In the genomic region with DNA sequence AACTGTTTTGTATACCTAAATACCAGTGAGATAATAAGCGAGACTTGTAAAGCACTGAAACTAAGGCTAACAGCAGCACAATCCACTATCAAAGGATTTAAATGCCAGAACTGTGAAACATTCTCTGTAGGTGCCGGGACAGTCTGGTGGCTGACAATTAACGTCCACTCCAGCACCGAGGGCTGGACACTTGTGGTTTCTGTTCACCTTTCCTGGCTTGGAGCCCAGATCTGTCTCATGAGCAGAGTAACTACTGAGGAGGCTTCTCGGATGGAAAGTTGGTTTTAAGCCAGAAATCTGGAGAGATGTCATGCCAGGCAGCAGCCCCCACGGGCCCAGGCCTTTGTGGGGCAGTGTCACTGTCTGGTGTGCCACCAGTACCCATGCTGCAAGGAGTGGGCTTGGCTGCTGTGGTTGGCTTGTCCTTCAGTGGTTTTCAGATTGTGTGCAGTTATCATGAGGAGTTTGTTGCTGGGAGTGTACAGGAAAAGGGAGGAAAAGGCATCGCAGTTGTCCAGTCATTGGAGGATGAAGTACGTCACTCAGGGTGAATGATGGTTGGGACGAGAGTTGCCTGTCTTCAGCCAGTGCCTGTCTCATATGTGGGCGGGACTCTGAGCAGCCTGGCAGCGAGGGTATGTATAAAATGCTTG, we compare ENCODE assay signal across 10 cellular contexts. TPM values are rescaled to one million over a fixed set of nuclear protein-coding genes. Genes with fewer than 3 reads are reported as not detected.
DNase-seq lines count a peak whose midpoint lies in the region; ATAC-seq, FAIRE-seq and TF ChIP-seq lines count a peak whose summit lies in the region.
"Had no signal": no experiment of that assay in that cellular context is flagged by ENCODE, and none has a peak within 500 bp of the region (broad histone marks: within the 10 kb centered on the region; RNA-seq: fewer than 3 reads in every experiment).

No MANE protein-coding gene starts in this region.

- peaks cover 3% of the 10 kb centered on the region for H3K9me1 ChIP-seq in K562 (ENCODE audit: control insufficient read depth, insufficient read depth, low read length)

- no peaks in the 10 kb centered on the region; the same call in 1 of the 2 replicates for H4K20me1 ChIP-seq in K562 (replicated peaks; ENCODE audit: control insufficient read depth, insufficient read depth, low read length)
- H4K20me1 ChIP-seq in HepG2 (ENCODE audit: insufficient read depth, low read length) = no peaks in the 10 kb centered on the region; the same call in 1 of the 2 replicates

- H3K79me2 ChIP-seq in K562 (ENCODE audit: control insufficient read depth, insufficient read depth, low read length) (no peaks in the 10 kb centered on the region), HepG2 (ENCODE audit: insufficient read depth, low read length) (no peaks in the 10 kb centered on the region)

- FAIRE-seq in K562 (lab: Jason Lieb, UNC) = peak; percentile 75
- FAIRE-seq in HepG2 (lab: Jason Lieb, UNC) = no peak
- FAIRE-seq: kidney had no signal

- H3K27me3 ChIP-seq in K562 (ENCODE audit: control insufficient read depth in 2 of 2, insufficient read depth in 2 of 2, low read length in 2 of 2) = no peaks in the 10 kb centered on the region
- H3K27me3 ChIP-seq in HepG2 (ENCODE audit: control insufficient read depth in 1 of 2, insufficient read depth in 2 of 2, low read length in 2 of 2) = no peaks in the 10 kb centered on the region

- peak; percentile 29 for DNase-seq in COR-L47 (lab: John Stamatoyannopoulos, UW)
- DNase-seq in NCI-H1105 (lab: John Stamatoyannopoulos, UW) = peak; percentile 64
- DNase-seq in K562 (ENCODE audit: extremely low read depth in 1 of 4, low spot score in 3 of 4) = peak in 1 of 4 experiments; percentile 53
- DNase-seq in HepG2 (ENCODE audit: low spot score) = no peak
- DNase-seq in NCI-H82 treated with DMSO at 0.1 percent for 48 hours (lab: John Stamatoyannopoulos, UW; ENCODE audit: unreplicated experiment) = no peak
- DNase-seq in NCI-H526 treated with DMSO at 0.1 percent for 48 hours (lab: John Stamatoyannopoulos, UW) = no peak
- DNase-seq: activated naive CD8-positive, alpha-beta T cell treated with anti-CD3 and anti-CD28 coated beads, Interleukin-2, amount 10 ng/mL, durations not matched to agents 7 days and 5 days; kidney had no signal

- ATAC-seq in K562 (peak; percentile 46), HepG2 (no peak), GM18861 (IDR thresholded peaks at IDR 0.05; ENCODE audit: unreplicated experiment) (no peak), HG03139 (IDR thresholded peaks at IDR 0.05; ENCODE audit: unreplicated experiment) (no peak)

- H3K4me2 ChIP-seq in K562 (ENCODE audit: insufficient read depth, low read length) (no peak overlapping the region), HepG2 (ENCODE audit: low read depth, low read length) (no peak overlapping the region)

- 65% methylated on average over 10 of the region's 11 CpGs for WGBS in K562 (ENCODE audit: insufficient coverage, low coverage, missing lambda C conversion rate)
- WGBS in HepG2 (ENCODE audit: low lambda C conversion rate) = 94% methylated on average over 10 of the region's 11 CpGs

- no peak for TF ChIP-seq RAD21 in K562 (CRISPR knock-in tag; conservative IDR thresholded peaks at IDR 0.05 in 1 of 2, IDR thresholded peaks at IDR 0.05 in 1 of 2)
- no peak for TF ChIP-seq RAD21 in HepG2 (CRISPR knock-in tag; IDR thresholded peaks at IDR 0.05)

- H3K4me3 ChIP-seq in K562 (no peak overlapping the region), HepG2 (replicated peaks in 1 of 3; ENCODE audit: insufficient read depth in 1 of 3, low read depth in 2 of 3, low read length in 3 of 3) (no peak overlapping the region)

- intact Hi-C loops in K562 (cut with micrococcal nuclease) = loop anchor here (10.0 kb wide), 1 partner anchor 52 kb away; the partner anchor contains the start of gene PPL
- intact Hi-C loops in HepG2 (cut with micrococcal nuclease; ENCODE audit: unreplicated experiment) = no loop called here

- in situ Hi-C loops in K562 (cut with MboI) (no loop called here), HepG2 (cut with HindIII; ENCODE audit: extremely low pct_ligation_motif_present, low pct_unique_long_range_greater_than_20kb) (no loop called here)

- H3K27ac ChIP-seq in K562 (ENCODE audit: extremely low read depth, low read depth, low read length) = no peak overlapping the region
- H3K27ac ChIP-seq in HepG2 (ENCODE audit: extremely low read length, insufficient read depth, low read length) = no peak overlapping the region

- BruUV-seq in K562 (replicated peaks; lab: Mats Ljungman, UMichigan) = no TSS peak
- TSS peak; percentile 55 for BruUV-seq in HepG2 (replicated peaks; lab: Mats Ljungman, UMichigan)

- H3K9me3 ChIP-seq in K562 (replicated peaks; ENCODE audit: control insufficient read depth, insufficient read depth, low read depth, low read length) = peaks cover 7% of the 10 kb centered on the region; the same call in 1 of the 2 replicates
- H3K9me3 ChIP-seq in HepG2 (ENCODE audit: low read length) = no peaks in the 10 kb centered on the region

- peaks cover 25 to 38% of the 10 kb centered on the region in 2 experiments; a peak in 4 of 5 replicates for H3K4me1 ChIP-seq in K562 (replicated peaks in 1 of 2; ENCODE audit: control insufficient read depth in 2 of 2, insufficient read depth in 2 of 2, low read length in 2 of 2)
- no peaks in the 10 kb centered on the region for H3K4me1 ChIP-seq in HepG2 (ENCODE audit: insufficient read depth, low read length)

- TF ChIP-seq POLR2A in K562 (conservative IDR thresholded peaks at IDR 0.05) (no peak), HepG2 (IDR thresholded peaks at IDR 0.05; ENCODE audit: insufficient read depth in 1 of 2, low read depth in 2 of 2, low read length in 2 of 2) (no peak)

- H3K36me3 ChIP-seq in K562 (ENCODE audit: control insufficient read depth, insufficient read depth, low read length) = peaks cover 82% of the 10 kb centered on the region
- H3K36me3 ChIP-seq in HepG2 (replicated peaks in 1 of 2; ENCODE audit: control insufficient read depth in 1 of 2, insufficient read depth in 2 of 2, low read length in 2 of 2) = peaks cover 28 to 80% of the 10 kb centered on the region in 2 experiments

- POLR2A ChIA-PET in K562 (lab: Yijun Ruan, JAX) = interaction anchor here (0.9 kb wide), 1 partner anchor 8 kb away, joined by 5 read pairs; no protein-coding TSS in a partner anchor
- POLR2A ChIA-PET in HepG2 (lab: Yijun Ruan, JAX) = no interaction called here

- TF ChIP-seq CTCF in K562 (IDR thresholded peaks at IDR 0.05 in 2 of 3, conservative IDR thresholded peaks at IDR 0.05 in 1 of 3; ENCODE audit: insufficient read depth in 2 of 3, low read depth in 1 of 3, low read length in 3 of 3) = no peak
- no peak for TF ChIP-seq CTCF in HepG2 (CRISPR knock-in tag; IDR thresholded peaks at IDR 0.05)

- TF ChIP-seq EP300 in K562 (IDR thresholded peaks at IDR 0.05; ENCODE audit: low read length) = no peak
- no peak for TF ChIP-seq EP300 in HepG2 (IDR thresholded peaks at IDR 0.05; ENCODE audit: low read depth in 2 of 2, low read length in 2 of 2)
- no peak for TF ChIP-seq EP300 in HepG2 (CRISPR knock-in tag; IDR thresholded peaks at IDR 0.05; ENCODE audit: borderline replicate concordance)

- H2AFZ ChIP-seq in K562 (ENCODE audit: low read depth, low read length) = no peak overlapping the region
- no peak overlapping the region for H2AFZ ChIP-seq in HepG2 (ENCODE audit: low read length)

- CTCF ChIA-PET in K562 (lab: Yijun Ruan, JAX; ENCODE audit: low intra/inter-chr PET ratio) (no interaction called here), HepG2 (lab: Yijun Ruan, JAX; ENCODE audit: low intra/inter-chr PET ratio, low total read pairs) (no interaction called here)

- H3K9ac ChIP-seq in K562 (ENCODE audit: insufficient read depth in 1 of 2, low read depth in 2 of 2, low read length in 2 of 2) (no peak overlapping the region), HepG2 (ENCODE audit: insufficient read depth, low read depth, low read length) (no peak overlapping the region)

RNA-seq across cellular contexts. Expression of gene UBN1, which starts 35.5 kb away (rescaled TPM):
- 79.4 and 106 TPM in 2 replicates for total RNA-seq in K562 (2011; cell fraction: chromatin; rRNA removed; ENCODE audit: low replicate concordance)
- total RNA-seq in K562 (2011; cell fraction: nucleolus; rRNA removed) = 59.1 and 60.7 TPM in 2 replicates
- 65.0 TPM in 2 replicates for total RNA-seq in K562 (2011; cell fraction: nucleoplasm; rRNA removed)
- total RNA-seq in K562 (2014; rRNA removed) = 20.6 and 20.8 TPM in 2 replicates
- total RNA-seq in K562 (2014; rRNA removed; fragmentation: Illumina TruSeq; extraction: Trizol) = 19.8 and 23.9 TPM in 2 replicates
- total RNA-seq in K562 (2015; rRNA removed; fragmentation: Illumina TruSeq; extraction: Trizol) = 24.4 and 25.0 TPM in 2 replicates
- total RNA-seq in K562 (2021) = 40.9 and 45.7 TPM in 2 replicates
- polyA plus RNA-seq in K562 (2011; rRNA removed) = 14.9 and 15.4 TPM in 2 replicates
- polyA plus RNA-seq in K562 (2011; cell fraction: cytosol; rRNA removed) = 14.7 and 17.3 TPM in 2 replicates
- 42.6 and 53.3 TPM in 2 replicates for polyA plus RNA-seq in K562 (2011; cell fraction: nucleus; rRNA removed)
- polyA plus RNA-seq in K562 (2012) = 29.7 and 30.3 TPM in 2 replicates
- polyA plus RNA-seq in K562 (2014; fragmentation: Illumina TruSeq; extraction: Trizol) = 31.2 and 34.2 TPM in 2 replicates
- 1 to 10 TPM; 1.5 to 2.4 TPM for polyA plus RNA-seq in K562 (2014; fragmentation: Nextera tagmentation; extraction: Ambion mirVana)
- polyA plus RNA-seq in K562 (2014; rRNA removed) = 21.1 and 25.5 TPM in 2 replicates
- polyA minus RNA-seq in K562 (2011; rRNA and poly(A)+ RNA removed) = 17.7 and 25.8 TPM in 2 replicates
- 16.8 and 27.0 TPM in 2 replicates for polyA minus RNA-seq in K562 (2011; cell fraction: cytosol; rRNA and poly(A)+ RNA removed)
- 21.5 and 21.8 TPM in 2 replicates for polyA minus RNA-seq in K562 (2011; cell fraction: nucleus; rRNA and poly(A)+ RNA removed)
- total RNA-seq in HepG2 (2016; rRNA removed; fragmentation: Illumina TruSeq; extraction: Trizol) = 19.4 and 23.5 TPM in 2 replicates
- total RNA-seq in HepG2 (2016; cell fraction: cytosol; rRNA removed; fragmentation: Illumina TruSeq; extraction: Trizol; ENCODE audit: low read depth) = 3.2 and 3.4 TPM in 2 replicates
- 16.5 and 23.4 TPM in 2 replicates for total RNA-seq in HepG2 (2016; cell fraction: insoluble cytoplasmic fraction; rRNA removed; fragmentation: Illumina TruSeq; extraction: Trizol)
- 7.7 and 8.3 TPM in 2 replicates for total RNA-seq in HepG2 (2016; cell fraction: membrane; rRNA removed; fragmentation: Illumina TruSeq; extraction: Trizol)
- 21.8 and 22.1 TPM in 2 replicates for total RNA-seq in HepG2 (2016; cell fraction: nucleus; rRNA removed; fragmentation: Illumina TruSeq; extraction: Trizol)
- polyA plus RNA-seq in HepG2 (2011; rRNA removed) = 10.6 TPM in 2 replicates
- polyA plus RNA-seq in HepG2 (2011; cell fraction: cytosol; rRNA removed) = 6.2 and 7.7 TPM in 2 replicates
- 31.3 and 37.9 TPM in 2 replicates for polyA plus RNA-seq in HepG2 (2011; cell fraction: nucleus; rRNA removed)
- 12.1 and 15.1 TPM in 2 replicates for polyA plus RNA-seq in HepG2 (2012)
- 0.95 and 1.1 TPM in 2 replicates for polyA plus RNA-seq in HepG2 (2016; cell fraction: cytosol; fragmentation: Illumina TruSeq; extraction: Trizol; ENCODE audit: low read depth)
- polyA plus RNA-seq in HepG2 (2016; cell fraction: insoluble cytoplasmic fraction; fragmentation: Illumina TruSeq; extraction: Trizol; ENCODE audit: low read depth) = 13.1 and 16.1 TPM in 2 replicates
- 2.9 and 3.3 TPM in 2 replicates for polyA plus RNA-seq in HepG2 (2016; cell fraction: membrane; fragmentation: Illumina TruSeq; extraction: Trizol; ENCODE audit: low read depth)
- 28.3 and 29.1 TPM in 2 replicates for polyA plus RNA-seq in HepG2 (2016; cell fraction: nucleus; fragmentation: Illumina TruSeq; extraction: Trizol; ENCODE audit: insufficient read depth, low read depth)
- polyA minus RNA-seq in HepG2 (2011; rRNA and poly(A)+ RNA removed; ENCODE audit: low replicate concordance) = 31.7 and 41.5 TPM in 2 replicates
- polyA minus RNA-seq in HepG2 (2011; cell fraction: cytosol; rRNA and poly(A)+ RNA removed) = 9.0 and 10.1 TPM in 2 replicates
- 20.9 and 24.1 TPM in 2 replicates for polyA minus RNA-seq in HepG2 (2011; cell fraction: nucleus; rRNA and poly(A)+ RNA removed)

RNA-seq across cellular contexts. Expression of gene GLYR1, which starts 35.7 kb away (rescaled TPM):
- total RNA-seq in K562 (2011; cell fraction: chromatin; rRNA removed; ENCODE audit: low replicate concordance) = 172 and 226 TPM in 2 replicates
- 74.0 and 74.7 TPM in 2 replicates for total RNA-seq in K562 (2011; cell fraction: nucleolus; rRNA removed)
- 112 and 153 TPM in 2 replicates for total RNA-seq in K562 (2011; cell fraction: nucleoplasm; rRNA removed)
- total RNA-seq in K562 (2014; rRNA removed) = 36.5 and 41.6 TPM in 2 replicates
- 59.6 and 76.9 TPM in 2 replicates for total RNA-seq in K562 (2014; rRNA removed; fragmentation: Illumina TruSeq; extraction: Trizol)
- 70.9 and 72.4 TPM in 2 replicates for total RNA-seq in K562 (2015; rRNA removed; fragmentation: Illumina TruSeq; extraction: Trizol)
- 92.7 and 97.6 TPM in 2 replicates for total RNA-seq in K562 (2021)
- polyA plus RNA-seq in K562 (2011; rRNA removed) = 60.2 and 63.0 TPM in 2 replicates
- 49.4 and 62.8 TPM in 2 replicates for polyA plus RNA-seq in K562 (2011; cell fraction: cytosol; rRNA removed)
- 66.8 and 89.3 TPM in 2 replicates for polyA plus RNA-seq in K562 (2011; cell fraction: nucleus; rRNA removed)
- polyA plus RNA-seq in K562 (2012) = 65.5 and 88.3 TPM in 2 replicates
- 96.4 and 99.2 TPM in 2 replicates for polyA plus RNA-seq in K562 (2014; fragmentation: Illumina TruSeq; extraction: Trizol)
- polyA plus RNA-seq in K562 (2014; fragmentation: Nextera tagmentation; extraction: Ambion mirVana) = 1 to 10 TPM; 6.7 to 8.3 TPM
- 83.1 and 89.8 TPM in 2 replicates for polyA plus RNA-seq in K562 (2014; rRNA removed)
- polyA minus RNA-seq in K562 (2011; rRNA and poly(A)+ RNA removed) = 78.7 and 80.6 TPM in 2 replicates
- 28.9 and 29.7 TPM in 2 replicates for polyA minus RNA-seq in K562 (2011; cell fraction: cytosol; rRNA and poly(A)+ RNA removed)
- polyA minus RNA-seq in K562 (2011; cell fraction: nucleus; rRNA and poly(A)+ RNA removed) = 31.8 and 43.2 TPM in 2 replicates
- total RNA-seq in HepG2 (2016; rRNA removed; fragmentation: Illumina TruSeq; extraction: Trizol) = 48.7 and 65.0 TPM in 2 replicates
- total RNA-seq in HepG2 (2016; cell fraction: cytosol; rRNA removed; fragmentation: Illumina TruSeq; extraction: Trizol; ENCODE audit: low read depth) = 15.9 and 19.4 TPM in 2 replicates
- 45.2 and 62.7 TPM in 2 replicates for total RNA-seq in HepG2 (2016; cell fraction: insoluble cytoplasmic fraction; rRNA removed; fragmentation: Illumina TruSeq; extraction: Trizol)
- 15.9 and 18.0 TPM in 2 replicates for total RNA-seq in HepG2 (2016; cell fraction: membrane; rRNA removed; fragmentation: Illumina TruSeq; extraction: Trizol)
- total RNA-seq in HepG2 (2016; cell fraction: nucleus; rRNA removed; fragmentation: Illumina TruSeq; extraction: Trizol) = 42.0 and 52.4 TPM in 2 replicates
- 28.3 and 35.0 TPM in 2 replicates for polyA plus RNA-seq in HepG2 (2011; rRNA removed)
- polyA plus RNA-seq in HepG2 (2011; cell fraction: cytosol; rRNA removed) = 19.7 and 20.6 TPM in 2 replicates
- polyA plus RNA-seq in HepG2 (2011; cell fraction: nucleus; rRNA removed) = 37.8 and 42.0 TPM in 2 replicates
- 24.7 and 35.3 TPM in 2 replicates for polyA plus RNA-seq in HepG2 (2012)
- polyA plus RNA-seq in HepG2 (2016; cell fraction: cytosol; fragmentation: Illumina TruSeq; extraction: Trizol; ENCODE audit: low read depth) = 5.7 and 7.1 TPM in 2 replicates
- 52.7 and 61.5 TPM in 2 replicates for polyA plus RNA-seq in HepG2 (2016; cell fraction: insoluble cytoplasmic fraction; fragmentation: Illumina TruSeq; extraction: Trizol; ENCODE audit: low read depth)
- 9.9 and 13.3 TPM in 2 replicates for polyA plus RNA-seq in HepG2 (2016; cell fraction: membrane; fragmentation: Illumina TruSeq; extraction: Trizol; ENCODE audit: low read depth)
- 79.5 and 95.5 TPM in 2 replicates for polyA plus RNA-seq in HepG2 (2016; cell fraction: nucleus; fragmentation: Illumina TruSeq; extraction: Trizol; ENCODE audit: insufficient read depth, low read depth)
- 31.8 and 71.0 TPM in 2 replicates for polyA minus RNA-seq in HepG2 (2011; rRNA and poly(A)+ RNA removed; ENCODE audit: low replicate concordance)
- 7.9 and 8.7 TPM in 2 replicates for polyA minus RNA-seq in HepG2 (2011; cell fraction: cytosol; rRNA and poly(A)+ RNA removed)
- 30.6 and 30.8 TPM in 2 replicates for polyA minus RNA-seq in HepG2 (2011; cell fraction: nucleus; rRNA and poly(A)+ RNA removed)

RNA-seq across cellular contexts. Expression of gene PPL, which starts 54.2 kb away (rescaled TPM):
- total RNA-seq in K562 (2011; cell fraction: chromatin; rRNA removed; ENCODE audit: low replicate concordance) = 0.07 and 0.19 TPM in 2 replicates
- 0.17 and 0.53 TPM in 2 replicates for total RNA-seq in K562 (2011; cell fraction: nucleolus; rRNA removed)
- total RNA-seq in K562 (2011; cell fraction: nucleoplasm; rRNA removed) = 0.44 TPM in 1 of 2 replicates, not detected in the other
- 0.09 and 0.16 TPM in 2 replicates for total RNA-seq in K562 (2014; rRNA removed)
- 0.03 TPM in 1 of 2 replicates, not detected in the other for total RNA-seq in K562 (2014; rRNA removed; fragmentation: Illumina TruSeq; extraction: Trizol)
- total RNA-seq in K562 (2015; rRNA removed; fragmentation: Illumina TruSeq; extraction: Trizol) = 0.04 TPM in 1 of 2 replicates, not detected in the other
- total RNA-seq in K562 (2021) = 0.07 and 0.13 TPM in 2 replicates
- polyA plus RNA-seq in K562 (2011; rRNA removed) = 0.05 and 0.07 TPM in 2 replicates
- polyA plus RNA-seq in K562 (2011; cell fraction: cytosol; rRNA removed) = 0.04 TPM in 2 replicates
- 0.11 and 0.33 TPM in 2 replicates for polyA plus RNA-seq in K562 (2011; cell fraction: nucleus; rRNA removed)
- polyA plus RNA-seq in K562 (2012) = 0.13 and 0.22 TPM in 2 replicates
- 0.03 and 0.10 TPM in 2 replicates for polyA plus RNA-seq in K562 (2014; fragmentation: Illumina TruSeq; extraction: Trizol)
- under 1 TPM in 1 of 2 experiments, not detected in 1; 0.15 TPM for polyA plus RNA-seq in K562 (2014; fragmentation: Nextera tagmentation; extraction: Ambion mirVana)
- 0.01 and 0.03 TPM in 2 replicates for polyA plus RNA-seq in K562 (2014; rRNA removed)
- 0.11 and 0.39 TPM in 2 replicates for polyA minus RNA-seq in K562 (2011; rRNA and poly(A)+ RNA removed)
- 0.19 and 0.27 TPM in 2 replicates for polyA minus RNA-seq in K562 (2011; cell fraction: cytosol; rRNA and poly(A)+ RNA removed)
- polyA minus RNA-seq in K562 (2011; cell fraction: nucleus; rRNA and poly(A)+ RNA removed) = 0.11 and 0.13 TPM in 2 replicates
- total RNA-seq in HepG2 (2016; rRNA removed; fragmentation: Illumina TruSeq; extraction: Trizol) = 4.4 and 6.6 TPM in 2 replicates
- 1.1 and 1.5 TPM in 2 replicates for total RNA-seq in HepG2 (2016; cell fraction: cytosol; rRNA removed; fragmentation: Illumina TruSeq; extraction: Trizol; ENCODE audit: low read depth)
- total RNA-seq in HepG2 (2016; cell fraction: insoluble cytoplasmic fraction; rRNA removed; fragmentation: Illumina TruSeq; extraction: Trizol) = 3.3 and 6.8 TPM in 2 replicates
- 1.8 and 2.4 TPM in 2 replicates for total RNA-seq in HepG2 (2016; cell fraction: membrane; rRNA removed; fragmentation: Illumina TruSeq; extraction: Trizol)
- 8.8 and 10.7 TPM in 2 replicates for total RNA-seq in HepG2 (2016; cell fraction: nucleus; rRNA removed; fragmentation: Illumina TruSeq; extraction: Trizol)
- polyA plus RNA-seq in HepG2 (2011; rRNA removed) = 5.7 and 7.5 TPM in 2 replicates
- polyA plus RNA-seq in HepG2 (2011; cell fraction: cytosol; rRNA removed) = 4.1 and 4.4 TPM in 2 replicates
- 19.1 and 22.6 TPM in 2 replicates for polyA plus RNA-seq in HepG2 (2011; cell fraction: nucleus; rRNA removed)
- 5.2 and 7.1 TPM in 2 replicates for polyA plus RNA-seq in HepG2 (2012)
- polyA plus RNA-seq in HepG2 (2016; cell fraction: cytosol; fragmentation: Illumina TruSeq; extraction: Trizol; ENCODE audit: low read depth) = 0.62 and 0.73 TPM in 2 replicates
- polyA plus RNA-seq in HepG2 (2016; cell fraction: insoluble cytoplasmic fraction; fragmentation: Illumina TruSeq; extraction: Trizol; ENCODE audit: low read depth) = 2.7 and 3.1 TPM in 2 replicates
- polyA plus RNA-seq in HepG2 (2016; cell fraction: membrane; fragmentation: Illumina TruSeq; extraction: Trizol; ENCODE audit: low read depth) = 0.72 and 0.92 TPM in 2 replicates
- polyA plus RNA-seq in HepG2 (2016; cell fraction: nucleus; fragmentation: Illumina TruSeq; extraction: Trizol; ENCODE audit: insufficient read depth, low read depth) = 14.4 and 14.5 TPM in 2 replicates
- 9.9 and 18.8 TPM in 2 replicates for polyA minus RNA-seq in HepG2 (2011; rRNA and poly(A)+ RNA removed; ENCODE audit: low replicate concordance)
- 6.1 and 7.4 TPM in 2 replicates for polyA minus RNA-seq in HepG2 (2011; cell fraction: cytosol; rRNA and poly(A)+ RNA removed)
- 7.3 and 10.2 TPM in 2 replicates for polyA minus RNA-seq in HepG2 (2011; cell fraction: nucleus; rRNA and poly(A)+ RNA removed)
- total RNA-seq: activated naive CD8-positive, alpha-beta T cell treated with anti-CD3 and anti-CD28 coated beads, Interleukin-2, amount 10 ng/mL, durations not matched to agents 7 days and 5 days had no signal

Comparison
In these comparisons a context has a peak if more than half of its experiments do, and no peak if none do; other contexts are left out.
1. DNase-seq: peak in COR-L47 (single experiment) and NCI-H1105 (single experiment); none in HepG2 (single experiment), NCI-H82 treated with DMSO at 0.1 percent for 48 hours (single experiment) and NCI-H526 treated with DMSO at 0.1 percent for 48 hours (single experiment).